Comparison of ENCODE assay signal across 21 cellular contexts in genomic region chr5:14968796-14969195, GRCh38.
"Had no signal": no experiment of that assay in that cellular context is flagged by ENCODE, and none has a peak within 500 bp of the region (broad histone marks: within the 10 kb centered on the region; RNA-seq: fewer than 3 reads in every experiment).

No MANE protein-coding gene starts in this region.

- ATAC-seq: effector memory CD8-positive, alpha-beta T cell; esophagus mucosa; gastrocnemius medialis; heart right ventricle; left cardiac atrium; left lung; left ventricle myocardium superior; lower lobe of right lung; mucosa of descending colon; naive thymus-derived CD8-positive, alpha-beta T cell had no signal

- DNase-seq: effector CD8-positive, alpha-beta T cell; effector memory CD8-positive, alpha-beta T cell; endodermal cell; erythroblast; esophagus squamous epithelium; foreskin fibroblast; foreskin melanocyte; gastrocnemius medialis; glutamatergic neuron; head of caudate nucleus; heart right ventricle; hippocampal formation; left cardiac atrium; left lung; left ventricle myocardium superior; lower lobe of right lung; mesenchymal stem cell; mucosa of descending colon; naive B cell; naive thymus-derived CD8-positive, alpha-beta T cell had no signal
